ENCODE assay signal across 8 cellular contexts in genomic region chr4:82797048-82797590, GRCh38. TPM values are rescaled to one million over a fixed set of nuclear protein-coding genes. Genes with fewer than 3 reads are reported as not detected.
DNase-seq lines count a peak whose midpoint lies in the region; ATAC-seq and TF ChIP-seq lines count a peak whose summit lies in the region.

No MANE protein-coding gene starts in this region.

- no peak for TF ChIP-seq CTCF in SK-N-SH (IDR thresholded peaks at IDR 0.05)
- TF ChIP-seq CTCF in activated CD8-positive, alpha-beta T cell treated with anti-CD3 and anti-CD28 coated beads for 36 hours (IDR thresholded peaks at IDR 0.05): no peak

- peak overlapping the region in 1 of 2 experiments; percentile 57; a peak in 1 of 4 replicates for H3K27ac ChIP-seq in SK-N-SH (ENCODE audit: low read depth in 2 of 2, low read length in 1 of 2)

- TF ChIP-seq EP300 in SK-N-SH (IDR thresholded peaks at IDR 0.05; ENCODE audit: borderline replicate concordance in 1 of 2, low read depth in 1 of 2, low read length in 1 of 2): no peak

- no peak for TF ChIP-seq RAD21 in SK-N-SH (IDR thresholded peaks at IDR 0.05; ENCODE audit: low read length)

- peak; percentile 39 for DNase-seq in SK-N-SH
- DNase-seq in activated CD8-positive, alpha-beta T cell treated with anti-CD3 and anti-CD28 coated beads for 36 hours: no peak
- peak; percentile 4 for DNase-seq in stimulated activated naive CD8-positive, alpha-beta T cell treated with anti-CD3 and anti-CD28 coated beads, Interleukin-15, Interleukin-2, amounts not matched to agents 100 U/mL and 50 U/mL, for 24 hours

- H3K4me1 ChIP-seq in SK-N-SH (ENCODE audit: control insufficient read depth in 1 of 2, insufficient read depth in 2 of 2, low read depth in 1 of 2, low read length in 1 of 2): peaks cover 11 to 20% of the 10 kb centered on the region in 2 experiments; a peak in 2 of 4 replicates

- H3F3A ChIP-seq in SK-N-SH (replicated peaks; ENCODE audit: insufficient read depth): peaks cover 30% of the 10 kb centered on the region

- no peaks in the 10 kb centered on the region for H3K36me3 Mint-ChIP-seq in activated CD8-positive, alpha-beta T cell treated with anti-CD3 and anti-CD28 coated beads for 36 hours (ENCODE audit: low read depth)

- no peak overlapping the region for H3K27ac Mint-ChIP-seq in activated CD8-positive, alpha-beta T cell treated with anti-CD3 and anti-CD28 coated beads for 36 hours

- WGBS in SK-N-SH (ENCODE audit: low lambda C conversion rate): 62% methylated on average over 10 of the region's 14 CpGs

- no peaks in the 10 kb centered on the region for H3K9me2 ChIP-seq in SK-N-SH

- CTCF ChIA-PET in SK-N-SH (lab: Yijun Ruan, JAX): interaction anchor here (1.0 to 9.1 kb wide), 4 partner anchors 58 to 368 kb away, joined by 3 to 89 read pairs (median 5); no protein-coding TSS in a partner anchor
- CTCF ChIA-PET in activated CD8-positive, alpha-beta T cell treated with anti-CD3 and anti-CD28 coated beads for 36 hours (lab: Charles Lee): interaction anchor here (0.5 kb wide), 1 partner anchor 406 kb away, joined by 3 read pairs; no protein-coding TSS in a partner anchor

- peak overlapping the region; percentile 52 for H3K9ac ChIP-seq in SK-N-SH

- no peaks in the 10 kb centered on the region for H3K9me3 ChIP-seq in SK-N-SH

- peaks cover 43% of the 10 kb centered on the region for H3K27me3 Mint-ChIP-seq in activated CD8-positive, alpha-beta T cell treated with anti-CD3 and anti-CD28 coated beads for 36 hours

- no peak for ATAC-seq in SK-N-SH treated with all-trans-retinoic acid at 6 μM for 48 hours
- no peak for ATAC-seq in activated CD8-positive, alpha-beta T cell treated with anti-CD3 and anti-CD28 coated beads for 36 hours
- no peak for ATAC-seq in stimulated activated naive CD8-positive, alpha-beta T cell treated with anti-CD3 and anti-CD28 coated beads, Interleukin-15, Interleukin-2, amounts not matched to agents 100 U/mL and 50 U/mL, for 24 hours
- no peak for ATAC-seq in HG02938 (IDR thresholded peaks at IDR 0.05; ENCODE audit: unreplicated experiment)
- ATAC-seq in esophagus mucosa: no peak
- ATAC-seq in GM19023 (IDR thresholded peaks at IDR 0.05; ENCODE audit: unreplicated experiment): no peak

- H4K20me1 ChIP-seq in SK-N-SH (ENCODE audit: insufficient read depth): peaks cover 13% of the 10 kb centered on the region

- H3K36me3 ChIP-seq in SK-N-SH (replicated peaks in 1 of 2; ENCODE audit: control insufficient read depth in 1 of 2, insufficient read depth in 2 of 2, low read length in 1 of 2): peaks cover 0 to 4% of the 10 kb centered on the region in 2 experiments

- intact Hi-C loops in activated CD8-positive, alpha-beta T cell treated with anti-CD3 and anti-CD28 coated beads for 36 hours (cut with micrococcal nuclease): no loop called here

- no peaks in the 10 kb centered on the region for H3K27me3 ChIP-seq in SK-N-SH (ENCODE audit: insufficient read depth)

- H3K79me2 ChIP-seq in SK-N-SH (ENCODE audit: insufficient read depth): peaks cover 60% of the 10 kb centered on the region

- H3K4me3 ChIP-seq in SK-N-SH (ENCODE audit: low read depth in 2 of 2, low read length in 1 of 2) (peak overlapping the region; percentile 80 to 82), iPS-11a (ENCODE audit: low read depth, low read length) (peak overlapping the region; percentile 30)

- no peak overlapping the region for H2AFZ ChIP-seq in SK-N-SH (ENCODE audit: low read depth)

- peaks cover 16% of the 10 kb centered on the region for H3K4me1 Mint-ChIP-seq in activated CD8-positive, alpha-beta T cell treated with anti-CD3 and anti-CD28 coated beads for 36 hours (ENCODE audit: low read depth)

- POLR2A ChIA-PET in SK-N-SH (lab: Yijun Ruan, JAX): interaction anchor here (3.5 kb wide), 1 partner anchor 12 kb away, joined by 15 read pairs; no protein-coding TSS in a partner anchor
- POLR2A ChIA-PET in activated CD8-positive, alpha-beta T cell treated with anti-CD3 and anti-CD28 coated beads for 36 hours (lab: Charles Lee): interaction anchor here (1.1 kb wide), 1 partner anchor 26 kb away, joined by 5 read pairs; no protein-coding TSS in a partner anchor

- no peaks in the 10 kb centered on the region for H3K9me3 Mint-ChIP-seq in activated CD8-positive, alpha-beta T cell treated with anti-CD3 and anti-CD28 coated beads for 36 hours

- H3K4me2 ChIP-seq in SK-N-SH: peak overlapping the region; percentile 96

- H3K4me3 Mint-ChIP-seq in activated CD8-positive, alpha-beta T cell treated with anti-CD3 and anti-CD28 coated beads for 36 hours: peak overlapping the region; percentile 63

TF ChIP-seq in SK-N-SH, 30 proteins besides CTCF, POLR2A, EP300 and RAD21:
- TF ChIP-seq USF2 (IDR thresholded peaks at IDR 0.05; ENCODE audit: borderline replicate concordance, low read depth, low read length): no peak
- peak; percentile 84 for TF ChIP-seq NFIC (IDR thresholded peaks at IDR 0.05; ENCODE audit: borderline replicate concordance)
- no peak for TF ChIP-seq RFX5 (IDR thresholded peaks at IDR 0.05; ENCODE audit: low read length)
- no peak for TF ChIP-seq FOXJ3 (CRISPR knock-in tag; IDR thresholded peaks at IDR 0.05)

TF ChIP-seq in SK-N-SH treated with all-trans-retinoic acid at 6 μM for 48 hours, 23 proteins besides CTCF, POLR2A, EP300 and RAD21 (continues in another document):
- no peak for TF ChIP-seq PATZ1 (CRISPR knock-in tag; IDR thresholded peaks at IDR 0.05; ENCODE audit: borderline replicate concordance)
- TF ChIP-seq BACH2 (CRISPR knock-in tag; IDR thresholded peaks at IDR 0.05; ENCODE audit: borderline replicate concordance): no peak
- no peak for TF ChIP-seq RARB (CRISPR knock-in tag; IDR thresholded peaks at IDR 0.05)
- no peak for TF ChIP-seq ZFP3 (CRISPR knock-in tag; IDR thresholded peaks at IDR 0.05)
- TF ChIP-seq TOX (CRISPR knock-in tag; IDR thresholded peaks at IDR 0.05; ENCODE audit: borderline replicate concordance): no peak
- TF ChIP-seq ZNF8 (CRISPR knock-in tag; IDR thresholded peaks at IDR 0.05): no peak
- no peak for TF ChIP-seq ZNF565 (CRISPR knock-in tag; conservative IDR thresholded peaks at IDR 0.05; ENCODE audit: low read depth)
- TF ChIP-seq TCF4 (CRISPR knock-in tag; IDR thresholded peaks at IDR 0.05; ENCODE audit: borderline replicate concordance): no peak
- no peak for TF ChIP-seq POU6F1 (CRISPR knock-in tag; IDR thresholded peaks at IDR 0.05; ENCODE audit: borderline replicate concordance, low read depth)
- no peak for TF ChIP-seq ESRRG (CRISPR knock-in tag; IDR thresholded peaks at IDR 0.05)
- no peak for TF ChIP-seq ARNTL (CRISPR knock-in tag; IDR thresholded peaks at IDR 0.05; ENCODE audit: borderline replicate concordance, low read depth)
- no peak for TF ChIP-seq ISL1 (CRISPR knock-in tag; IDR thresholded peaks at IDR 0.05)
- TF ChIP-seq GLIS3 (CRISPR knock-in tag; IDR thresholded peaks at IDR 0.05): no peak
- no peak for TF ChIP-seq CSDC2 (CRISPR knock-in tag; IDR thresholded peaks at IDR 0.05)
- TF ChIP-seq CREB5 (CRISPR knock-in tag; IDR thresholded peaks at IDR 0.05; ENCODE audit: low read depth): no peak
- TF ChIP-seq ZFP30 (CRISPR knock-in tag; IDR thresholded peaks at IDR 0.05): no peak
- no peak for TF ChIP-seq PPARA (CRISPR knock-in tag; IDR thresholded peaks at IDR 0.05; ENCODE audit: borderline replicate concordance)
- no peak for TF ChIP-seq ZC3H10 (CRISPR knock-in tag; IDR thresholded peaks at IDR 0.05)
- no peak for TF ChIP-seq OSR1 (CRISPR knock-in tag; IDR thresholded peaks at IDR 0.05)

RNA-seq across cellular contexts. Expression of gene SCD5, which starts 1.5 kb away (rescaled TPM):
- polyA plus RNA-seq in SK-N-SH (2012; rRNA removed): 23.7 and 28.0 TPM in 2 replicates
- polyA plus RNA-seq in SK-N-SH (2012; cell fraction: cytosol; rRNA removed): 25.6 and 27.2 TPM in 2 replicates
- 11.2 and 15.2 TPM in 2 replicates for polyA plus RNA-seq in SK-N-SH (2012; cell fraction: nucleus; rRNA removed)
- 1 to 10 TPM; 1.6 to 2.2 TPM for total RNA-seq in activated CD8-positive, alpha-beta T cell treated with anti-CD3 and anti-CD28 coated beads for 36 hours
- total RNA-seq in esophagus mucosa: 1.9 TPM
